In genomic region chr17:39700148-39700987, GRCh38 we compare ENCODE assay signal across 8 cellular contexts. TPM values are rescaled to one million over a fixed set of nuclear protein-coding genes. Genes with fewer than 3 reads are reported as not detected.
DNase-seq lines count a peak whose midpoint lies in the region; ATAC-seq, FAIRE-seq and TF ChIP-seq lines count a peak whose summit lies in the region.

No MANE protein-coding gene starts in this region.

- H3K4me3 ChIP-seq in astrocyte of the spinal cord (ENCODE audit: low read depth, low read length) = peak overlapping the region; percentile 70
- peak overlapping the region; percentile 98 for H3K4me3 ChIP-seq in iPS DF 6.9 (ENCODE audit: low read length)

- DNase-seq in EL = peak; percentile 29
- peak; percentile 37 for DNase-seq in astrocyte of the spinal cord (ENCODE audit: low read depth, low spot score)
- DNase-seq in iPS DF 6.9 (ENCODE audit: low read depth, low spot score) = no peak
- DNase-seq in retina = peak; percentile 70
- no peak for DNase-seq in GM12892 (ENCODE audit: insufficient read length)
- no peak for DNase-seq in globus pallidus (ENCODE audit: low spot score)

- H3K27me3 ChIP-seq in iPS DF 6.9 (ENCODE audit: control insufficient read depth, insufficient read depth, low read length) = no peaks in the 10 kb centered on the region

- TF ChIP-seq POLR2A in GM12892 (IDR thresholded peaks at IDR 0.05; ENCODE audit: low read depth, low read length) = no peak

- no peak overlapping the region for H3K27ac ChIP-seq in iPS DF 6.9 (ENCODE audit: low read length)

- no peak for FAIRE-seq in GM12892 (lab: Jason Lieb, UNC)

- H3K36me3 ChIP-seq in iPS DF 6.9 (ENCODE audit: control insufficient read depth, insufficient read depth, low read length) = no peaks in the 10 kb centered on the region

- H3K9me3 ChIP-seq in iPS DF 6.9 (ENCODE audit: control insufficient read depth, insufficient read depth, low read length) = no peaks in the 10 kb centered on the region

- H3K4me1 ChIP-seq in iPS DF 6.9 (ENCODE audit: control insufficient read depth, insufficient read depth, low read length) = peaks cover 24% of the 10 kb centered on the region

- no peak for TF ChIP-seq CTCF in astrocyte of the spinal cord (IDR thresholded peaks at IDR 0.05; ENCODE audit: low read depth, low read length)

- ATAC-seq in HG03135 (IDR thresholded peaks at IDR 0.05; ENCODE audit: unreplicated experiment) = no peak
- ATAC-seq in HG03439 (IDR thresholded peaks at IDR 0.05; ENCODE audit: unreplicated experiment) = no peak

- no CpG with 5 or more reads among the region's 57 CpGs for WGBS in iPS DF 6.9 (ENCODE audit: insufficient coverage, insufficient read length)

- in situ Hi-C loops in astrocyte of the spinal cord (cut with HindIII; ENCODE audit: low sequenced_read_pairs) = no loop called here

RNA-seq across cellular contexts. Expression of gene ERBB2, which starts 0.5 kb away (rescaled TPM):
- polyA plus RNA-seq in GM12892 (2012; ENCODE audit: missing spikeins) = 5.9 TPM

RNA-seq across cellular contexts. Expression of gene PGAP3, which starts 12.5 kb away (rescaled TPM):
- 5.9 TPM for polyA plus RNA-seq in GM12892 (2012; ENCODE audit: missing spikeins)

RNA-seq across cellular contexts. Expression of gene MIEN1, which starts 30.0 kb away (rescaled TPM):
- 51.1 TPM for polyA plus RNA-seq in GM12892 (2012; ENCODE audit: missing spikeins)

RNA-seq across cellular contexts. Expression of gene PNMT, which starts 32.1 kb away (rescaled TPM):
- not detected for polyA plus RNA-seq in GM12892 (2012; ENCODE audit: missing spikeins)

RNA-seq across cellular contexts. Expression of gene TCAP, which starts 35.2 kb away (rescaled TPM):
- polyA plus RNA-seq in GM12892 (2012; ENCODE audit: missing spikeins) = 0.19 TPM

Comparison
In these comparisons a context has a peak if more than half of its experiments do, and no peak if none do; other contexts are left out.
1. DNase-seq: peak in EL (single experiment), astrocyte of the spinal cord (single experiment) and retina (single experiment); none in iPS DF 6.9 (single experiment), GM12892 (single experiment) and globus pallidus (single experiment).